In the genomic region with DNA sequence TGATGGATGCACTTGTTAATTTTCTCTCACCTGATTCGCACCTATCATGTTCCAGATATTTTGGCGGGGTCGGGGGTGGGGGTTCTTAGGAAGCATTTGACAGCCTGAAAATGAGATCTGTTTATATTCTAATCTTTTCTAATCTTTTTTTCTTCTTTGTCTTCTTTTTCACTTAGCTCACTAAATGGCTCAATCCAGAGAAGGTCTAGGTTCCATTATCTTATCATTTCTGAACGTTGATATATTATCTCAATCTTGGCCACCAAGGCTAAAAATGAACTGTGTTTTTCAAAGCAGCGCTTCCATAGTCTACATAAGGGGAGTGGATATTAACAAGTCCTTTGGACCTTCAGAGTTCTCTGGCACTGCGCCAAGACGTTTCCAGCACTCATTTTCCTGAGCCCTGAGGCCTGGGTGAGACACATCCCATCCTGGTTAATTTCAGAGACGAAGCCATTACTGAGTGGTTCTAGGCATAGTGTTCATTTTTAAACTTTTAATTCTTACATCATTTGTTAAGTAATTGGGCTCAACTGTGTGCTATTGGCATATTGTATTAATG, we compare ENCODE assay signal across 17 cellular contexts.
"Had no signal": no experiment of that assay in that cellular context is flagged by ENCODE, and none has a peak within 500 bp of the region (broad histone marks: within the 10 kb centered on the region; RNA-seq: fewer than 3 reads in every experiment).

No MANE protein-coding gene starts in this region.

- H3K36me3 ChIP-seq: transverse colon, uterus had no signal

- H3K27ac Mint-ChIP-seq: activated CD4-positive, alpha-beta memory T cell treated with anti-CD3 and anti-CD28 coated beads for 36 hours; activated CD4-positive, alpha-beta T cell treated with anti-CD3 and anti-CD28 coated beads for 36 hours; activated naive CD8-positive, alpha-beta T cell; memory B cell; T-helper 2 cell treated with Interferon-gamma antibody and Interleukin-4, amounts not matched to agents 5 μg/mL and 100 μg/mL, for 36 hours; WTC11 had no signal

- H3K27ac ChIP-seq: transverse colon, uterus had no signal

- H3K9me3 Mint-ChIP-seq: activated CD4-positive, alpha-beta memory T cell treated with anti-CD3 and anti-CD28 coated beads for 36 hours; T-helper 2 cell treated with Interferon-gamma antibody and Interleukin-4, amounts not matched to agents 5 μg/mL and 100 μg/mL, for 36 hours had no signal

- DNase-seq: activated CD4-positive, alpha-beta memory T cell treated with anti-CD3 and anti-CD28 coated beads for 36 hours; activated CD4-positive, alpha-beta T cell treated with anti-CD3 and anti-CD28 coated beads for 36 hours; amniotic stem cell; dermis blood vessel endothelial cell; effector memory CD4-positive, alpha-beta T cell; hippocampal formation; occipital lobe; posterior cingulate gyrus; stimulated activated CD4-positive, alpha-beta T cell treated with anti-CD3 and anti-CD28 coated beads, Interleukin-2, amount 100 ng/mL, for 24 hours; stimulated activated naive CD4-positive, alpha-beta T cell treated with Interleukin-2 at 50 U/mL for 16 hours; transverse colon; uterus had no signal

- H3K4me1 Mint-ChIP-seq: activated CD4-positive, alpha-beta T cell treated with anti-CD3 and anti-CD28 coated beads for 36 hours; memory B cell; WTC11 had no signal

- ATAC-seq: activated CD4-positive, alpha-beta T cell treated with anti-CD3 and anti-CD28 coated beads for 36 hours; left lobe of liver; WTC11 had no signal

- H3K36me3 Mint-ChIP-seq: activated CD4-positive, alpha-beta memory T cell treated with anti-CD3 and anti-CD28 coated beads for 36 hours; activated naive CD8-positive, alpha-beta T cell; memory B cell had no signal

- H3K9me3 ChIP-seq: transverse colon, uterus had no signal

- H3K27me3 ChIP-seq: transverse colon, uterus had no signal

- H3K27me3 Mint-ChIP-seq: activated CD4-positive, alpha-beta memory T cell treated with anti-CD3 and anti-CD28 coated beads for 36 hours; activated CD4-positive, alpha-beta T cell treated with anti-CD3 and anti-CD28 coated beads for 36 hours; activated naive CD8-positive, alpha-beta T cell; memory B cell had no signal

- H3K4me3 Mint-ChIP-seq: activated CD4-positive, alpha-beta memory T cell treated with anti-CD3 and anti-CD28 coated beads for 36 hours; activated CD4-positive, alpha-beta T cell treated with anti-CD3 and anti-CD28 coated beads for 36 hours; activated naive CD8-positive, alpha-beta T cell; memory B cell; T-helper 2 cell treated with Interferon-gamma antibody and Interleukin-4, amounts not matched to agents 5 μg/mL and 100 μg/mL, for 36 hours; WTC11 had no signal

- H3K4me1 ChIP-seq: transverse colon, uterus had no signal

- H3K4me3 ChIP-seq: transverse colon, uterus had no signal
